In genomic region chr6:24126586-24127192, GRCh38 we compare ENCODE assay signal across 8 cellular contexts. TPM values are rescaled to one million over a fixed set of nuclear protein-coding genes. Genes with fewer than 3 reads are reported as not detected.
DNase-seq lines count a peak whose midpoint lies in the region; ATAC-seq and TF ChIP-seq lines count a peak whose summit lies in the region.

No MANE protein-coding gene starts in this region.

- H3K9me3 Mint-ChIP-seq in activated T-helper 1 cell treated with anti-CD3 and anti-CD28 coated beads, Interleukin-12 subunit alpha, Interleukin-12 subunit beta, Interleukin-2, Interleukin-4 antibody, amounts not matched to agents 30 ng/mL and 10 ng/mL and 1 ng/mL, durations not matched to agents 14 hours and 24 hours and 36 hours: peaks cover 4% of the 10 kb centered on the region

- H3K4me1 ChIP-seq in thyroid gland: peaks cover 0 to 8% of the 10 kb centered on the region in 2 donors

- H3K4me3 ChIP-seq in thyroid gland (replicated peaks in 1 of 3): no peak overlapping the region

- intact Hi-C loops in activated T-helper 1 cell treated with anti-CD3 and anti-CD28 coated beads, Interleukin-12 subunit alpha, Interleukin-12 subunit beta, Interleukin-2, Interleukin-4 antibody, amounts not matched to agents 30 ng/mL and 10 ng/mL and 1 ng/mL, durations not matched to agents 14 hours and 24 hours and 36 hours (cut with micrococcal nuclease): no loop called here
- intact Hi-C loops in thyroid gland (cut with DNase I): no loop called here

- TF ChIP-seq POLR2A in thyroid gland (IDR thresholded peaks at IDR 0.05): no peak

- H3K27me3 Mint-ChIP-seq in activated T-helper 1 cell treated with anti-CD3 and anti-CD28 coated beads, Interleukin-12 subunit alpha, Interleukin-12 subunit beta, Interleukin-2, Interleukin-4 antibody, amounts not matched to agents 30 ng/mL and 10 ng/mL and 1 ng/mL, durations not matched to agents 14 hours and 24 hours and 36 hours (ENCODE audit: insufficient read depth): no peaks in the 10 kb centered on the region

- no peak for TF ChIP-seq CTCF in thyroid gland (IDR thresholded peaks at IDR 0.05)

- no peaks in the 10 kb centered on the region for H3K36me3 ChIP-seq in thyroid gland

- 1 to 2% methylated on average over 6 of the region's 6 CpGs for WGBS in thyroid gland, 2 donors

- no peak overlapping the region for H3K4me3 Mint-ChIP-seq in activated T-helper 1 cell treated with anti-CD3 and anti-CD28 coated beads, Interleukin-12 subunit alpha, Interleukin-12 subunit beta, Interleukin-2, Interleukin-4 antibody, amounts not matched to agents 30 ng/mL and 10 ng/mL and 1 ng/mL, durations not matched to agents 14 hours and 24 hours and 36 hours

- DNase-seq in Ammon's horn (ENCODE audit: low spot score) (peak; percentile 34), M059J (ENCODE audit: low read depth) (peak; percentile 56), iPS DF 19.7 (ENCODE audit: low read depth, low spot score) (peak; percentile 48), thyroid gland (peak; percentile 45 to 63), DMS153 (lab: John Stamatoyannopoulos, UW) (no peak)
- peak; percentile 15 for DNase-seq in activated T-helper 1 cell treated with anti-CD3 and anti-CD28 coated beads, Interleukin-12 subunit alpha, Interleukin-12 subunit beta, Interleukin-2, Interleukin-4 antibody, amounts not matched to agents 30 ng/mL and 10 ng/mL and 1 ng/mL, durations not matched to agents 14 hours and 24 hours and 36 hours (ENCODE audit: low spot score)
- no peak for DNase-seq in activated CD4-positive, CD25-positive, alpha-beta regulatory T cell treated with anti-CD3 and anti-CD28 coated beads, Interleukin-2, amount 50 U/mL, for 72 hours

- no peaks in the 10 kb centered on the region for H3K4me1 Mint-ChIP-seq in activated T-helper 1 cell treated with anti-CD3 and anti-CD28 coated beads, Interleukin-12 subunit alpha, Interleukin-12 subunit beta, Interleukin-2, Interleukin-4 antibody, amounts not matched to agents 30 ng/mL and 10 ng/mL and 1 ng/mL, durations not matched to agents 14 hours and 24 hours and 36 hours (ENCODE audit: low read depth)

- no peak overlapping the region for H3K27ac ChIP-seq in thyroid gland

- no peaks in the 10 kb centered on the region for H3K9me3 ChIP-seq in thyroid gland

- no peak overlapping the region for H3K27ac Mint-ChIP-seq in activated T-helper 1 cell treated with anti-CD3 and anti-CD28 coated beads, Interleukin-12 subunit alpha, Interleukin-12 subunit beta, Interleukin-2, Interleukin-4 antibody, amounts not matched to agents 30 ng/mL and 10 ng/mL and 1 ng/mL, durations not matched to agents 14 hours and 24 hours and 36 hours

- H3K27me3 ChIP-seq in thyroid gland: no peaks in the 10 kb centered on the region

- no peaks in the 10 kb centered on the region for H3K36me3 Mint-ChIP-seq in activated T-helper 1 cell treated with anti-CD3 and anti-CD28 coated beads, Interleukin-12 subunit alpha, Interleukin-12 subunit beta, Interleukin-2, Interleukin-4 antibody, amounts not matched to agents 30 ng/mL and 10 ng/mL and 1 ng/mL, durations not matched to agents 14 hours and 24 hours and 36 hours (ENCODE audit: low read depth)

- ATAC-seq in GM18870 (IDR thresholded peaks at IDR 0.05; ENCODE audit: unreplicated experiment): peak; percentile 69

RNA-seq across cellular contexts. Expression of gene NRSN1, which starts 0.7 kb away (rescaled TPM):
- total RNA-seq in M059J (2014; rRNA removed; shearing (Covaris generic)): not detected in 2 replicates
- not detected in 2 replicates for total RNA-seq in activated T-helper 1 cell treated with anti-CD3 and anti-CD28 coated beads, Interleukin-12 subunit alpha, Interleukin-12 subunit beta, Interleukin-2, Interleukin-4 antibody, amounts not matched to agents 30 ng/mL and 10 ng/mL and 1 ng/mL, durations not matched to agents 14 hours and 24 hours and 36 hours
- total RNA-seq in thyroid gland: not detected

Comparison
In these comparisons a context has a peak if more than half of its experiments do, and no peak if none do; other contexts are left out.
1. DNase-seq: peak in Ammon's horn (single experiment), M059J (single experiment), activated T-helper 1 cell treated with anti-CD3 and anti-CD28 coated beads, Interleukin-12 subunit alpha, Interleukin-12 subunit beta, Interleukin-2, Interleukin-4 antibody, amounts not matched to agents 30 ng/mL and 10 ng/mL and 1 ng/mL, durations not matched to agents 14 hours and 24 hours and 36 hours (single experiment), iPS DF 19.7 (single experiment) and thyroid gland (2 of 2); none in DMS153 (single experiment) and activated CD4-positive, CD25-positive, alpha-beta regulatory T cell treated with anti-CD3 and anti-CD28 coated beads, Interleukin-2, amount 50 U/mL, for 72 hours (single experiment).